ENCODE assay signal across 24 cellular contexts in genomic region chr7:68238204-68238805, GRCh38.
"Had no signal": no experiment of that assay in that cellular context is flagged by ENCODE, and none has a peak within 500 bp of the region (broad histone marks: within the 10 kb centered on the region; RNA-seq: fewer than 3 reads in every experiment).

No MANE protein-coding gene starts in this region.

- DNase-seq: activated CD4-positive, alpha-beta T cell treated with anti-CD3 and anti-CD28 coated beads, Interleukin-2, amount 50 U/mL, for 4 hours; activated CD8-positive, alpha-beta memory T cell treated with anti-CD3 and anti-CD28 coated beads for 24 hours; activated CD8-positive, alpha-beta memory T cell treated with anti-CD3 and anti-CD28 coated beads, Interleukin-2, amount 50 U/mL, for 4 hours; activated naive CD4-positive, alpha-beta T cell treated with anti-CD3 and anti-CD28 coated beads for 36 hours; activated naive CD8-positive, alpha-beta T cell treated with anti-CD3 and anti-CD28 coated beads, Interleukin-2, amount 10 ng/mL, durations not matched to agents 7 days and 5 days; activated T-cell treated with anti-CD3 and anti-CD28 coated beads, Interleukin-2, amount 50 U/mL, for 24 hours; amniotic stem cell; colonic mucosa; dorsolateral prefrontal cortex; heart left ventricle; nucleus accumbens; small intestine; stimulated activated CD4-positive, alpha-beta T cell treated with anti-CD3 and anti-CD28 coated beads, Interleukin-2, amount 100 ng/mL, for 24 hours; stimulated activated naive CD8-positive, alpha-beta T cell treated with anti-CD3 and anti-CD28 coated beads, Interleukin-15, amount 100 ng/mL, for 72 hours; T-cell; tibial artery had no signal

- ATAC-seq: heart left ventricle; sciatic nerve; stimulated activated effector memory CD8-positive, alpha-beta T cell treated with anti-CD3 and anti-CD28 coated beads, Interleukin-12 subunit alpha, Interleukin-12 subunit beta, amount 100 ng/mL, for 72 hours; stimulated activated naive CD8-positive, alpha-beta T cell treated with anti-CD3 and anti-CD28 coated beads, Interleukin-15, amount 100 ng/mL, for 72 hours; T-cell had no signal

- H3K79me2 ChIP-seq: parathyroid adenoma had no signal

- H3K27me3 ChIP-seq: breast epithelium, colonic mucosa, dorsolateral prefrontal cortex, heart left ventricle, tibial artery had no signal

- H3K4me1 Mint-ChIP-seq: central memory CD8-positive, alpha-beta T cell; stimulated activated effector memory CD8-positive, alpha-beta T cell treated with anti-CD3 and anti-CD28 coated beads, Interleukin-12 subunit alpha, Interleukin-12 subunit beta, amount 100 ng/mL, for 72 hours; stimulated activated naive CD8-positive, alpha-beta T cell treated with anti-CD3 and anti-CD28 coated beads, Interleukin-15, amount 100 ng/mL, for 72 hours; T-cell had no signal

- H3K4me3 Mint-ChIP-seq: activated naive CD4-positive, alpha-beta T cell treated with anti-CD3 and anti-CD28 coated beads for 36 hours; activated naive CD8-positive, alpha-beta T cell treated with anti-CD3 and anti-CD28 coated beads, Interleukin-2, amount 10 ng/mL, durations not matched to agents 7 days and 5 days; activated T-cell treated with anti-CD3 and anti-CD28 coated beads, Interleukin-2, amount 50 U/mL, for 24 hours; central memory CD8-positive, alpha-beta T cell; memory B cell; stimulated activated effector memory CD8-positive, alpha-beta T cell treated with anti-CD3 and anti-CD28 coated beads, Interleukin-12 subunit alpha, Interleukin-12 subunit beta, amount 100 ng/mL, for 72 hours; stimulated activated naive CD8-positive, alpha-beta T cell treated with anti-CD3 and anti-CD28 coated beads, Interleukin-15, amount 100 ng/mL, for 72 hours; T-cell; T-helper 2 cell treated with Interferon-gamma antibody and Interleukin-4, amounts not matched to agents 5 μg/mL and 100 μg/mL, for 36 hours had no signal

- H3K9me3 ChIP-seq: colonic mucosa, tibial artery had no signal

- H3K27me3 Mint-ChIP-seq: activated naive CD8-positive, alpha-beta T cell treated with anti-CD3 and anti-CD28 coated beads, Interleukin-2, amount 10 ng/mL, durations not matched to agents 7 days and 5 days; activated T-cell treated with anti-CD3 and anti-CD28 coated beads, Interleukin-2, amount 50 U/mL, for 24 hours; central memory CD8-positive, alpha-beta T cell; memory B cell; stimulated activated naive CD8-positive, alpha-beta T cell treated with anti-CD3 and anti-CD28 coated beads, Interleukin-15, amount 100 ng/mL, for 72 hours; T-cell had no signal

- H3K4me1 ChIP-seq: breast epithelium, colonic mucosa, heart left ventricle, parathyroid adenoma, tibial artery had no signal

- H3K4me3 ChIP-seq: breast epithelium, colonic mucosa, dorsolateral prefrontal cortex, heart left ventricle, tibial artery had no signal

- H3K27ac ChIP-seq: breast epithelium, colonic mucosa, dorsolateral prefrontal cortex, heart left ventricle, parathyroid adenoma, tibial artery had no signal

- H2AFZ ChIP-seq: parathyroid adenoma had no signal

- H3K36me3 ChIP-seq: breast epithelium, colonic mucosa, heart left ventricle, tibial artery had no signal

- H3K36me3 Mint-ChIP-seq: activated naive CD8-positive, alpha-beta T cell treated with anti-CD3 and anti-CD28 coated beads, Interleukin-2, amount 10 ng/mL, durations not matched to agents 7 days and 5 days; stimulated activated effector memory CD8-positive, alpha-beta T cell treated with anti-CD3 and anti-CD28 coated beads, Interleukin-12 subunit alpha, Interleukin-12 subunit beta, amount 100 ng/mL, for 72 hours; T-cell had no signal

- H3K9ac ChIP-seq: parathyroid adenoma had no signal

- H3K27ac Mint-ChIP-seq: activated naive CD4-positive, alpha-beta T cell treated with anti-CD3 and anti-CD28 coated beads for 36 hours; activated naive CD8-positive, alpha-beta T cell treated with anti-CD3 and anti-CD28 coated beads, Interleukin-2, amount 10 ng/mL, durations not matched to agents 7 days and 5 days; activated T-cell treated with anti-CD3 and anti-CD28 coated beads, Interleukin-2, amount 50 U/mL, for 24 hours; activated T-helper 2 cell treated with anti-CD3 and anti-CD28 coated beads, Interferon-gamma antibody, Interleukin-2, Interleukin-4, amounts not matched to agents 10 μg/mL and 5 μg/mL and 100 μg/mL, durations not matched to agents 14 hours and 24 hours and 36 hours; memory B cell; stimulated activated effector memory CD8-positive, alpha-beta T cell treated with anti-CD3 and anti-CD28 coated beads, Interleukin-12 subunit alpha, Interleukin-12 subunit beta, amount 100 ng/mL, for 72 hours; stimulated activated naive CD8-positive, alpha-beta T cell treated with anti-CD3 and anti-CD28 coated beads, Interleukin-15, amount 100 ng/mL, for 72 hours; T-cell; T-helper 2 cell treated with Interferon-gamma antibody and Interleukin-4, amounts not matched to agents 5 μg/mL and 100 μg/mL, for 36 hours had no signal
